Comparison of ENCODE assay signal across 22 cellular contexts in the genomic region with DNA sequence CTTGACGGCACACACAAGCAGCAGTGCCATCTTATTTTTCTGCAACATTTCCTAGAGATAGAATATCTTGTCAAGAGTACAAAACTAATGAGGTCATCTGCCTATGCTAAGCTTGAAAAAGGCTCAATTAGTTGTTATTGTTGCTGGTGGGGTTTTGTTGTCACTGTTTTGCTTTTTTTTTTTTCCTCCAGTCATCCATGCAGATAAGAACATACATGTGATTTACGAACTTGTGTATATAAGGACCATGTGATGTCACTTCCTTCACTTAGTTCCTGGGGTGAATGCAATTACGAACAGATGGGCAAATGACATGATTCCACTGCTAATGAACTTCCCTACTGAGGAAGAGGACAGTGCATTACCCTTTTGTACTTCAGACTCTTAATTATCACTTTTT.
DNase-seq lines count a peak whose midpoint lies in the region; ATAC-seq, FAIRE-seq and TF ChIP-seq lines count a peak whose summit lies in the region.
"Had no signal": no experiment of that assay in that cellular context is flagged by ENCODE, and none has a peak within 500 bp of the region (broad histone marks: within the 10 kb centered on the region; RNA-seq: fewer than 3 reads in every experiment).

No MANE protein-coding gene starts in this region.

- H3K9me2 ChIP-seq in PC-3 (replicated peaks; ENCODE audit: low read length): no peaks in the 10 kb centered on the region

- H3K36me3 ChIP-seq in HEK293 (ENCODE audit: control insufficient read depth in 2 of 2, insufficient read depth in 1 of 2, low read length in 2 of 2) (no peaks in the 10 kb centered on the region), PC-3 (ENCODE audit: low read depth, low read length) (no peaks in the 10 kb centered on the region)
- H3K36me3 ChIP-seq: esophagus squamous epithelium, left ventricle myocardium inferior, neutrophil, SJCRH30, thoracic aorta had no signal

- intact Hi-C loops in PC-3 (cut with micrococcal nuclease): no loop called here

- no peak for FAIRE-seq in GM19239 (lab: Jason Lieb, UNC)

- CTCF ChIA-PET in HEK293 (lab: Yijun Ruan, JAX) (no interaction called here), PC-3 (lab: Charles Lee) (no interaction called here)

- no peak overlapping the region for H3K27ac ChIP-seq in HEK293 (ENCODE audit: extremely low read depth, low read depth, low read length)
- no peak overlapping the region for H3K27ac ChIP-seq in PC-3 (ENCODE audit: low read length)
- H3K27ac ChIP-seq: esophagus squamous epithelium, left ventricle myocardium inferior, neutrophil, SJCRH30, thoracic aorta had no signal

- no peaks in the 10 kb centered on the region for H3F3A ChIP-seq in PC-3 (ENCODE audit: low read length, unreplicated experiment)

- no peak overlapping the region for H3K4me2 ChIP-seq in PC-3 (ENCODE audit: low read length)

- H3K4me1 ChIP-seq in HEK293 (ENCODE audit: control insufficient read depth, insufficient read depth, low read length) (no peaks in the 10 kb centered on the region), PC-3 (ENCODE audit: insufficient read depth, low read length) (no peaks in the 10 kb centered on the region)
- H3K4me1 ChIP-seq: esophagus squamous epithelium, left ventricle myocardium inferior, SJCRH30 had no signal

- ATAC-seq in PC-3: no peak
- ATAC-seq: Panc1 had no signal

- H2AFZ ChIP-seq in PC-3 (ENCODE audit: low read length): no peak overlapping the region

- no peak overlapping the region for H3K9ac ChIP-seq in PC-3 (ENCODE audit: low read length)

- no TSS peak for BruUV-seq in PC-3 (replicated peaks; lab: Mats Ljungman, UMichigan)

- no peaks in the 10 kb centered on the region for H4K20me1 ChIP-seq in PC-3 (ENCODE audit: low read length)

- DNase-seq in D341Med (ENCODE audit: low spot score): peak; percentile 10
- peak; percentile 98 for DNase-seq in NCI-H2171 treated with DMSO at 0.1 percent for 48 hours (lab: John Stamatoyannopoulos, UW)
- peak; percentile 30 for DNase-seq in cerebellar cortex (ENCODE audit: low spot score)
- DNase-seq in GM19239 (ENCODE audit: insufficient read length, low spot score): no peak
- DNase-seq in stimulated activated CD4-positive, alpha-beta T cell treated with anti-CD3 and anti-CD28 coated beads, Interleukin-15, amount 100 ng/mL, for 24 hours: no peak
- no peak for DNase-seq in effector CD8-positive, alpha-beta T cell (lab: John Stamatoyannopoulos, UW)
- DNase-seq in PC-3: no peak
- DNase-seq: activated CD4-positive, alpha-beta T cell treated with anti-CD3 and anti-CD28 coated beads, Interleukin-2, amount 50 U/mL, for 4 hours; activated gamma-delta T cell treated with Interleukin-2 at 50 U/mL for 16 hours; activated T-cell treated with anti-CD3 and anti-CD28 coated beads for 4 hours; amniotic stem cell; central memory CD4-positive, alpha-beta T cell; DMS79; esophagus squamous epithelium; left ventricle myocardium inferior; NCI-H526; SJCRH30; T-helper 2 cell had no signal

- no peaks in the 10 kb centered on the region for H3K9me3 ChIP-seq in HEK293 (ENCODE audit: control insufficient read depth, insufficient read depth, low read depth, low read length)
- H3K9me3 ChIP-seq in PC-3 (ENCODE audit: low read length): no peaks in the 10 kb centered on the region
- H3K9me3 ChIP-seq: esophagus squamous epithelium, left ventricle myocardium inferior, neutrophil, SJCRH30, thoracic aorta had no signal

- H3K79me2 ChIP-seq in PC-3 (ENCODE audit: low read length): no peaks in the 10 kb centered on the region

- POLR2A ChIA-PET in HEK293 (lab: Yijun Ruan, JAX): no interaction called here
- POLR2A ChIA-PET in PC-3 (lab: Charles Lee; ENCODE audit: unreplicated experiment): no interaction called here

- H3K4me3 ChIP-seq in HEK293 (ENCODE audit: low read depth, low read length) (no peak overlapping the region), PC-3 (ENCODE audit: low read length) (no peak overlapping the region)
- H3K4me3 ChIP-seq: esophagus squamous epithelium, left ventricle myocardium inferior, SJCRH30, thoracic aorta had no signal

- H3K27me3 ChIP-seq in PC-3 (ENCODE audit: low read length): no peaks in the 10 kb centered on the region
- H3K27me3 ChIP-seq: esophagus squamous epithelium, neutrophil, SJCRH30 had no signal

- TF ChIP-seq CTCF in HEK293 (tag by site-specific recombination; IDR thresholded peaks at IDR 0.05): no peak
- TF ChIP-seq CTCF in PC-3 (conservative IDR thresholded peaks at IDR 0.05; ENCODE audit: low read depth, low read length): no peak

TF ChIP-seq in HEK293, 187 proteins besides CTCF, POLR2A, EP300 and RAD21:
- TF ChIP-seq, protein P1, sequence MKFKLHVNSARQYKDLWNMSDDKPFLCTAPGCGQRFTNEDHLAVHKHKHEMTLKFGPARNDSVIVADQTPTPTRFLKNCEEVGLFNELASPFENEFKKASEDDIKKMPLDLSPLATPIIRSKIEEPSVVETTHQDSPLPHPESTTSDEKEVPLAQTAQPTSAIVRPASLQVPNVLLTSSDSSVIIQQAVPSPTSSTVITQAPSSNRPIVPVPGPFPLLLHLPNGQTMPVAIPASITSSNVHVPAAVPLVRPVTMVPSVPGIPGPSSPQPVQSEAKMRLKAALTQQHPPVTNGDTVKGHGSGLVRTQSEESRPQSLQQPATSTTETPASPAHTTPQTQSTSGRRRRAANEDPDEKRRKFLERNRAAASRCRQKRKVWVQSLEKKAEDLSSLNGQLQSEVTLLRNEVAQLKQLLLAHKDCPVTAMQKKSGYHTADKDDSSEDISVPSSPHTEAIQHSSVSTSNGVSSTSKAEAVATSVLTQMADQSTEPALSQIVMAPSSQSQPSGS (tag by site-specific recombination; IDR thresholded peaks at IDR 0.05; ENCODE audit: low read depth): 0 out of 2 replicates have a peak, but pooled peaks have one; percentile 44
- TF ChIP-seq ZNF529 (tag by site-specific recombination; IDR thresholded peaks at IDR 0.05; ENCODE audit: insufficient replicate concordance): no peak
- TF ChIP-seq ZNF121 (tag by site-specific recombination; IDR thresholded peaks at IDR 0.05): no peak

Comparison
In these comparisons a context has a peak if more than half of its experiments do, and no peak if none do; other contexts are left out.
1. DNase-seq: peak in D341Med (single experiment), NCI-H2171 treated with DMSO at 0.1 percent for 48 hours (single experiment) and cerebellar cortex (single experiment); none in GM19239 (single experiment), stimulated activated CD4-positive, alpha-beta T cell treated with anti-CD3 and anti-CD28 coated beads, Interleukin-15, amount 100 ng/mL, for 24 hours (single experiment), effector CD8-positive, alpha-beta T cell (single experiment) and PC-3 (single experiment).